ENCODE assay signal across 18 cellular contexts in genomic region chr1:184878602-184879001, GRCh38.
"Had no signal": no experiment of that assay in that cellular context is flagged by ENCODE, and none has a peak within 500 bp of the region (broad histone marks: within the 10 kb centered on the region; RNA-seq: fewer than 3 reads in every experiment).

No MANE protein-coding gene starts in this region.

- H3K4me3 ChIP-seq: adrenal gland, left lung, neural progenitor cell, prostate gland, tibial nerve had no signal

- H3K27me3 ChIP-seq: adrenal gland, left lung, neural progenitor cell, tibial nerve had no signal

- H3K4me3 Mint-ChIP-seq: activated CD4-positive, alpha-beta T cell treated with anti-CD3 and anti-CD28 coated beads for 36 hours; activated naive CD4-positive, alpha-beta T cell treated with anti-CD3 and anti-CD28 coated beads, Interleukin-2, amount 50 U/mL, for 24 hours; neural progenitor cell; stimulated activated naive B cell treated with anti-CD40 and anti-IgM and Interleukin-4, amounts not matched to agents 10 μg/mL and 1 μg/mL and 100 μg/mL, for 72 hours; WTC11 had no signal

- H3K27ac Mint-ChIP-seq: activated CD4-positive, alpha-beta T cell treated with anti-CD3 and anti-CD28 coated beads for 36 hours; activated naive CD4-positive, alpha-beta T cell treated with anti-CD3 and anti-CD28 coated beads, Interleukin-2, amount 50 U/mL, for 24 hours; neural progenitor cell; stimulated activated naive B cell treated with anti-CD40 and anti-IgM and Interleukin-4, amounts not matched to agents 10 μg/mL and 1 μg/mL and 100 μg/mL, for 72 hours; WTC11 had no signal

- H3K4me1 ChIP-seq: prostate gland had no signal

- ATAC-seq: activated CD4-positive, alpha-beta T cell treated with anti-CD3 and anti-CD28 coated beads for 36 hours; sciatic nerve; stimulated activated naive B cell treated with anti-CD40 and anti-IgM and Interleukin-4, amounts not matched to agents 10 μg/mL and 1 μg/mL and 100 μg/mL, for 72 hours; WTC11 had no signal

- H3K27ac ChIP-seq: adrenal gland, neural progenitor cell, prostate gland, tibial nerve had no signal

- H3K27me3 Mint-ChIP-seq: stimulated activated naive B cell treated with anti-CD40 and anti-IgM and Interleukin-4, amounts not matched to agents 10 μg/mL and 1 μg/mL and 100 μg/mL, for 72 hours had no signal

- DNase-seq: activated CD4-positive, alpha-beta T cell treated with anti-CD3 and anti-CD28 coated beads for 36 hours; activated CD4-positive, alpha-beta T cell treated with anti-CD3 and anti-CD28 coated beads, Interleukin-2, amount 50 U/mL, for 48 hours; activated gamma-delta T cell; adrenal gland; dermis blood vessel endothelial cell; effector memory CD4-positive, alpha-beta T cell; foreskin fibroblast; kidney; left lung; mammary epithelial cell; stimulated activated CD4-positive, alpha-beta T cell treated with anti-CD3 and anti-CD28 coated beads, Interleukin-4, amount 100 ng/mL, for 4 hours; stimulated activated naive B cell treated with anti-CD40 and anti-IgM and Interleukin-4, amounts not matched to agents 10 μg/mL and 1 μg/mL and 100 μg/mL, for 72 hours had no signal

- H3K9me3 Mint-ChIP-seq: activated naive CD4-positive, alpha-beta T cell treated with anti-CD3 and anti-CD28 coated beads, Interleukin-2, amount 50 U/mL, for 24 hours; neural progenitor cell; stimulated activated naive B cell treated with anti-CD40 and anti-IgM and Interleukin-4, amounts not matched to agents 10 μg/mL and 1 μg/mL and 100 μg/mL, for 72 hours had no signal

- H3K9me3 ChIP-seq: adrenal gland, left lung, prostate gland, tibial nerve had no signal

- H3K36me3 Mint-ChIP-seq: activated naive CD4-positive, alpha-beta T cell treated with anti-CD3 and anti-CD28 coated beads, Interleukin-2, amount 50 U/mL, for 24 hours; neural progenitor cell; WTC11 had no signal

- H3K36me3 ChIP-seq: adrenal gland, neural progenitor cell, prostate gland, tibial nerve had no signal
